Comparison of ENCODE assay signal across 17 cellular contexts in the genomic region with DNA sequence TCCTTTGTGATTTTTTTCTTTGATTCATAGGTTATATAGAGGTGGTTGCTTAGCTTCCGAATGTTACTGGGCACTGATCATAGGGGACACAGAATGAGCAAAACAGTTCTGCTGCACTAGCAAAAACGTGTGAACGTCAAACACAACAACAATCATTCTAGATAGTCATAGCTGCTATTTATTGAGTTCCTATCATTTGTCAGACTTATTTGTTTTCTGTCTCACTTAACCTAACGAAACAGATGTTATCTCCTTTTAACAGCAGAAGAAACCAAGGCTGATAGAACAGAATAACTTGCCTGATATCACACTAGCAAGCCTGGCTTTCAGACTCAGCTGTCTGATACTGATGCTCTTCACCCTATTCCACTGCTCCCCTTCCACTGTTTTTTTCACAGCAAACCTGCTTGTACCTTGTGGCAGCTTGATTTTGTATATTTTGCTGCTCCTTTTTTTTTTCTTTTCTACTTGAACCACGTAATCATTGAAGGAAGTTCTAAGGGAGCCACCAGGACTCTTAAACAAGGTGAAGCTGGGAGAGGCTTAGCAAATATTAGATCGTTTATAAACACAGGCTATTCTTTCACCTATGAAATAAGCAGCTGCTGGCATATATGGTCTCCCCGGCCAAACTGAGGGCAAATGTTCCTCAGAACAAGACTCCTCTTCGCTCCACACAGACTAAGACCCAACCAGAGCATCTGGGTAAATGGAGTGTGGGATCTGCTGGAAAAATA.
DNase-seq lines count a peak whose midpoint lies in the region; ATAC-seq lines count a peak whose summit lies in the region.
"Had no signal": no experiment of that assay in that cellular context is flagged by ENCODE, and none has a peak within 500 bp of the region (broad histone marks: within the 10 kb centered on the region; RNA-seq: fewer than 3 reads in every experiment).

No MANE protein-coding gene starts in this region.

- POLR2A ChIA-PET in activated CD4-positive, alpha-beta T cell treated with anti-CD3 and anti-CD28 coated beads, Interleukin-2, amount 10 ng/mL, durations not matched to agents 7 days and 5 days (lab: Charles Lee), result interaction anchor here (0.6 to 0.7 kb wide), 2 partner anchors 21 to 319 kb away, joined by 3 read pairs; no protein-coding TSS in a partner anchor

- peaks cover 27% of the 10 kb centered on the region for H3K4me1 Mint-ChIP-seq in activated CD4-positive, alpha-beta T cell treated with anti-CD3 and anti-CD28 coated beads, Interleukin-2, amount 10 ng/mL, durations not matched to agents 7 days and 5 days
- H3K4me1 Mint-ChIP-seq in central memory CD8-positive, alpha-beta T cell, result peaks cover 34% of the 10 kb centered on the region
- H3K4me1 Mint-ChIP-seq in natural killer cell treated with Interleukin-12 subunit alpha and Interleukin-12 subunit beta and Interleukin-15 and Interleukin-18, amount 100 ng/mL, for 72 hours (ENCODE audit: low read depth in 2 of 2), result peaks cover 26 to 31% of the 10 kb centered on the region in 2 donors

- peaks cover 18% of the 10 kb centered on the region for H3K36me3 Mint-ChIP-seq in activated CD4-positive, alpha-beta T cell treated with anti-CD3 and anti-CD28 coated beads, Interleukin-2, amount 10 ng/mL, durations not matched to agents 7 days and 5 days (ENCODE audit: low read depth)
- peaks cover 16% of the 10 kb centered on the region for H3K36me3 Mint-ChIP-seq in central memory CD8-positive, alpha-beta T cell (ENCODE audit: insufficient read depth)
- H3K36me3 Mint-ChIP-seq in natural killer cell treated with Interleukin-12 subunit alpha and Interleukin-12 subunit beta and Interleukin-15 and Interleukin-18, amount 100 ng/mL, for 72 hours, result peaks cover 21% of the 10 kb centered on the region

- H3K9me3 Mint-ChIP-seq in activated CD4-positive, alpha-beta T cell treated with anti-CD3 and anti-CD28 coated beads, Interleukin-2, amount 10 ng/mL, durations not matched to agents 7 days and 5 days, result peaks cover 12% of the 10 kb centered on the region
- H3K9me3 Mint-ChIP-seq in central memory CD8-positive, alpha-beta T cell, result no peaks in the 10 kb centered on the region
- no peaks in the 10 kb centered on the region for H3K9me3 Mint-ChIP-seq in natural killer cell treated with Interleukin-12 subunit alpha and Interleukin-12 subunit beta and Interleukin-15 and Interleukin-18, amount 100 ng/mL, for 72 hours

- intact Hi-C loops in posterior vena cava (cut with DNase I), result no loop called here

- H3K4me3 Mint-ChIP-seq in activated CD4-positive, alpha-beta T cell treated with anti-CD3 and anti-CD28 coated beads, Interleukin-2, amount 10 ng/mL, durations not matched to agents 7 days and 5 days, result no peak overlapping the region
- peak overlapping the region; percentile 40 for H3K4me3 Mint-ChIP-seq in central memory CD8-positive, alpha-beta T cell
- H3K4me3 Mint-ChIP-seq in natural killer cell treated with Interleukin-12 subunit alpha and Interleukin-12 subunit beta and Interleukin-15 and Interleukin-18, amount 100 ng/mL, for 72 hours, result peak overlapping the region; percentile 41
- H3K4me3 Mint-ChIP-seq: dendritic cell treated with granulocyte-macrophage colony-stimulating factor and Interleukin-4, amounts not matched to agents 40 ng/mL and 50 ng/mL, for 4 days had no signal

- peak overlapping the region; percentile 48 for H3K27ac Mint-ChIP-seq in activated CD4-positive, alpha-beta T cell treated with anti-CD3 and anti-CD28 coated beads, Interleukin-2, amount 10 ng/mL, durations not matched to agents 7 days and 5 days
- peak overlapping the region; percentile 98 for H3K27ac Mint-ChIP-seq in central memory CD8-positive, alpha-beta T cell (ENCODE audit: low read depth)
- H3K27ac Mint-ChIP-seq in natural killer cell treated with Interleukin-12 subunit alpha and Interleukin-12 subunit beta and Interleukin-15 and Interleukin-18, amount 100 ng/mL, for 72 hours, result peak overlapping the region in 1 of 2 donors; percentile 34
- H3K27ac Mint-ChIP-seq: dendritic cell treated with granulocyte-macrophage colony-stimulating factor and Interleukin-4, amounts not matched to agents 40 ng/mL and 50 ng/mL, for 4 days had no signal

- peak; percentile 14 for DNase-seq in activated CD4-positive, alpha-beta T cell treated with anti-CD3 and anti-CD28 coated beads, Interleukin-2, amount 10 ng/mL, durations not matched to agents 7 days and 5 days
- no peak for DNase-seq in activated CD4-positive, alpha-beta T cell treated with anti-CD3 and anti-CD28 coated beads, Interleukin-2, amount 50 U/mL, for 48 hours
- DNase-seq in NCI-H510A treated with DMSO at 0.1 percent for 48 hours (lab: John Stamatoyannopoulos, UW) (peak; percentile 73), posterior vena cava (ENCODE audit: low spot score) (no peak), medulla oblongata (ENCODE audit: extremely low spot score) (no peak)
- DNase-seq in central memory CD8-positive, alpha-beta T cell (ENCODE audit: low spot score in 2 of 2), result peak in 1 of 2 donors; percentile 43
- no peak for DNase-seq in natural killer cell treated with Interleukin-12 subunit alpha and Interleukin-12 subunit beta and Interleukin-15 and Interleukin-18, amount 100 ng/mL, for 72 hours (ENCODE audit: low spot score)
- DNase-seq: activated CD4-positive, alpha-beta T cell treated with anti-CD3 and anti-CD28 coated beads, Interleukin-2, amount 50 U/mL, for 4 hours; activated effector memory CD4-positive, alpha-beta T cell treated with anti-CD3 and anti-CD28 coated beads, Interleukin-2, amount 50 U/mL, for 16 hours; Calu3; kidney; ovary; SHP77 treated with DMSO at 0.1 percent for 48 hours; T-helper 9 cell had no signal

- CTCF ChIA-PET in activated CD4-positive, alpha-beta T cell treated with anti-CD3 and anti-CD28 coated beads, Interleukin-2, amount 10 ng/mL, durations not matched to agents 7 days and 5 days (lab: Charles Lee), result no interaction called here

- H3K27me3 Mint-ChIP-seq in activated CD4-positive, alpha-beta T cell treated with anti-CD3 and anti-CD28 coated beads, Interleukin-2, amount 10 ng/mL, durations not matched to agents 7 days and 5 days, result peaks cover 17% of the 10 kb centered on the region
- no peaks in the 10 kb centered on the region for H3K27me3 Mint-ChIP-seq in central memory CD8-positive, alpha-beta T cell
- H3K27me3 Mint-ChIP-seq in natural killer cell treated with Interleukin-12 subunit alpha and Interleukin-12 subunit beta and Interleukin-15 and Interleukin-18, amount 100 ng/mL, for 72 hours, result peaks cover under 1 to 15% of the 10 kb centered on the region in 2 donors

- ATAC-seq in central memory CD8-positive, alpha-beta T cell (replicated peaks; ENCODE audit: extremely low read depth, poor library complexity, severe bottlenecking), result peak; percentile 69
- ATAC-seq in natural killer cell treated with Interleukin-12 subunit alpha and Interleukin-12 subunit beta and Interleukin-15 and Interleukin-18, amount 100 ng/mL, for 72 hours, result peak; percentile 45 to 59
- no peak for ATAC-seq in GM19035 (IDR thresholded peaks at IDR 0.05; ENCODE audit: unreplicated experiment)
- ATAC-seq: HCT116 had no signal

Comparison
In these comparisons a context has a peak if more than half of its experiments do, and no peak if none do; other contexts are left out.
1. DNase-seq: peak in activated CD4-positive, alpha-beta T cell treated with anti-CD3 and anti-CD28 coated beads, Interleukin-2, amount 10 ng/mL, durations not matched to agents 7 days and 5 days (single experiment) and NCI-H510A treated with DMSO at 0.1 percent for 48 hours (single experiment); none in activated CD4-positive, alpha-beta T cell treated with anti-CD3 and anti-CD28 coated beads, Interleukin-2, amount 50 U/mL, for 48 hours (0 of 2), natural killer cell treated with Interleukin-12 subunit alpha and Interleukin-12 subunit beta and Interleukin-15 and Interleukin-18, amount 100 ng/mL, for 72 hours (single experiment), posterior vena cava (single experiment) and medulla oblongata (single experiment).